24 cellular contexts compared by ENCODE assay signal in genomic region chr11:76134239-76134638, GRCh38.
"Had no signal": no experiment of that assay in that cellular context is flagged by ENCODE, and none has a peak within 500 bp of the region (broad histone marks: within the 10 kb centered on the region; RNA-seq: fewer than 3 reads in every experiment).

No MANE protein-coding gene starts in this region.

- H3K27me3 ChIP-seq: colonic mucosa, dorsolateral prefrontal cortex, esophagus muscularis mucosa, esophagus squamous epithelium, foreskin keratinocyte, gastrocnemius medialis, gastroesophageal sphincter, heart left ventricle, heart right ventricle had no signal

- H3K9me3 ChIP-seq: colonic mucosa, esophagus muscularis mucosa, esophagus squamous epithelium, gastrocnemius medialis, gastroesophageal sphincter, heart left ventricle, heart right ventricle had no signal

- H3K9me3 Mint-ChIP-seq: dendritic cell treated with granulocyte-macrophage colony-stimulating factor and Interleukin-4, amounts not matched to agents 40 ng/mL and 50 ng/mL, for 4 days; effector memory CD8-positive, alpha-beta T cell; endodermal cell had no signal

- H3K27ac Mint-ChIP-seq: dendritic cell treated with granulocyte-macrophage colony-stimulating factor and Interleukin-4, amounts not matched to agents 40 ng/mL and 50 ng/mL, for 4 days; effector memory CD8-positive, alpha-beta T cell; endodermal cell had no signal

- ATAC-seq: effector memory CD8-positive, alpha-beta T cell; esophagus mucosa; foreskin keratinocyte; gastrocnemius medialis; gastroesophageal sphincter; heart left ventricle; heart right ventricle had no signal

- H3K4me1 ChIP-seq: colonic mucosa, foreskin keratinocyte had no signal

- DNase-seq: colonic mucosa; cortex of kidney; dermis blood vessel endothelial cell; dorsolateral prefrontal cortex; effector CD4-positive, alpha-beta T cell; effector CD8-positive, alpha-beta T cell; effector memory CD4-positive, alpha-beta T cell; effector memory CD8-positive, alpha-beta T cell; erythroblast; esophagus squamous epithelium; foreskin fibroblast; foreskin keratinocyte; foreskin melanocyte; gastrocnemius medialis; glutamatergic neuron; heart left ventricle; heart right ventricle had no signal

- H3K4me3 ChIP-seq: colonic mucosa, coronary artery, dorsolateral prefrontal cortex, esophagus muscularis mucosa, esophagus squamous epithelium, gastrocnemius medialis, gastroesophageal sphincter, heart left ventricle, heart right ventricle had no signal

- H3K4me3 Mint-ChIP-seq: dendritic cell treated with granulocyte-macrophage colony-stimulating factor and Interleukin-4, amounts not matched to agents 40 ng/mL and 50 ng/mL, for 4 days; effector memory CD8-positive, alpha-beta T cell; endodermal cell had no signal

- H3K36me3 ChIP-seq: colonic mucosa, gastrocnemius medialis had no signal

- H3K27ac ChIP-seq: colonic mucosa, coronary artery, dorsolateral prefrontal cortex, epithelial cell of prostate, esophagus muscularis mucosa, esophagus squamous epithelium, foreskin keratinocyte, gastroesophageal sphincter, heart left ventricle had no signal

- H3K27me3 Mint-ChIP-seq: dendritic cell treated with granulocyte-macrophage colony-stimulating factor and Interleukin-4, amounts not matched to agents 40 ng/mL and 50 ng/mL, for 4 days; effector memory CD8-positive, alpha-beta T cell had no signal
